ENCODE assay signal across 21 cellular contexts in the genomic region with DNA sequence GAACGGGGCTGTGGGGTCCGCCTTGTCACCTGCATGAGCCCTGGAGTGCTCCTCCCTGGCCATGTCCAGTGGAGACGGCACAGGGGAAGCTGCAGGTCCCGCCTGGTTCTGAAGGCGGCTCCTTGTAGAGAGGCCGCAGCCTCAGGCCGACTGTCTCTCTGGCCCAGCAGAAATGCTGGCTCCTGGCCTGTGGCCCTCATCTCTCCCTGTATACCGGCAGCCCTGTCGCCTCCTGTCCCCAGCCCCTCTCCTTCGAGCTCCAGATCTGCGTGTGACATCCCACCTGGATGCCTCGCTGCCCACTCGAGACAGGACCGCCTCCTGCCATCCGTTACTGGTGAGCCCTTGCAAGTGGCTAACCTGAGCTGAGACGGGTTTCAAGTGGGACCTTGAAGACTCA.
"Had no signal": no experiment of that assay in that cellular context is flagged by ENCODE, and none has a peak within 500 bp of the region (broad histone marks: within the 10 kb centered on the region; RNA-seq: fewer than 3 reads in every experiment).

No MANE protein-coding gene starts in this region.

- H3K4me1 Mint-ChIP-seq: naive thymus-derived CD4-positive, alpha-beta T cell had no signal

- H3K4me3 ChIP-seq: esophagus squamous epithelium, gastroesophageal sphincter, psoas muscle, sigmoid colon, skin epidermis, stomach, thyroid gland, uterus had no signal

- H3K4me3 Mint-ChIP-seq: dendritic cell treated with granulocyte-macrophage colony-stimulating factor and Interleukin-4, amounts not matched to agents 40 ng/mL and 50 ng/mL, for 4 days; naive thymus-derived CD4-positive, alpha-beta T cell; nephron progenitor cell; type B pancreatic cell had no signal

- FAIRE-seq: colon had no signal

- H3K27me3 ChIP-seq: sigmoid colon, thyroid gland, uterus had no signal

- DNase-seq: esophagus squamous epithelium; foreskin fibroblast; glutamatergic neuron; islet precursor cell; left colon; mammary epithelial cell; naive thymus-derived CD4-positive, alpha-beta T cell; nephron progenitor cell; retina; sigmoid colon; stimulated activated CD4-positive, alpha-beta T cell treated with anti-CD3 and anti-CD28 coated beads, Interleukin-12 subunit alpha, Interleukin-12 subunit beta, amount 100 ng/mL, for 4 hours; stimulated activated naive CD4-positive, alpha-beta T cell; stomach; uterus had no signal

- H3K36me3 ChIP-seq: esophagus squamous epithelium, gastroesophageal sphincter, sigmoid colon, stomach, thyroid gland, uterus had no signal

- H3K27ac ChIP-seq: psoas muscle, skin epidermis, stomach, thyroid gland, uterus had no signal

- H3K27ac Mint-ChIP-seq: dendritic cell treated with granulocyte-macrophage colony-stimulating factor and Interleukin-4, amounts not matched to agents 40 ng/mL and 50 ng/mL, for 4 days; nephron progenitor cell; type B pancreatic cell had no signal

- H3K36me3 Mint-ChIP-seq: naive thymus-derived CD4-positive, alpha-beta T cell; type B pancreatic cell had no signal

- H3K9me3 ChIP-seq: esophagus squamous epithelium, gastroesophageal sphincter, psoas muscle, sigmoid colon, stomach, thyroid gland, uterus had no signal

- H3K9me3 Mint-ChIP-seq: dendritic cell treated with granulocyte-macrophage colony-stimulating factor and Interleukin-4, amounts not matched to agents 40 ng/mL and 50 ng/mL, for 4 days; nephron progenitor cell; type B pancreatic cell had no signal

- H3K4me1 ChIP-seq: esophagus squamous epithelium, gastroesophageal sphincter, psoas muscle had no signal

- ATAC-seq: left colon; naive thymus-derived CD4-positive, alpha-beta T cell; psoas muscle had no signal
